In the genomic region with DNA sequence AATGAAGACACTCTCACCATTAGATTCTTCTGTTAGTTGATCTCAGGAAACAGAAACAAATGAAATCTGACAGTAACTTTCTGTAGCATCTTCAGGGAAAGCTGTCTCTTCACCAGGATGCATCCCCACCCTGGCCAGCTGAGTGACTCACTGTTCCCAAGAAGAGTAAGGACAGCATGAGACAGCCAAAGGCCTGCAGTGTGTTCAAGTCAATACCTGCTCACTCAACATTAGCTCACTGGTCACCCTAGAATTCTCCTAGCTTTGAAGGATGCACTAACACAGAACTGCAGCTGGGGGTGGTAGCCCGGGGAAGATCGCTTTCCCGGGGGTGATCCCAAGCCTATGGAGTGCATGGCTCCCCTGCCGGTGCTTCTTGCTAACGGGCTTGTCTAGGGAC, we compare ENCODE assay signal across 1 cellular context.
TF ChIP-seq lines count a peak whose summit lies in the region.

No MANE protein-coding gene starts in this region.

TF ChIP-seq in GM23338, 12 proteins besides CTCF, POLR2A, EP300 and RAD21 (continued from another document):
- TF ChIP-seq, protein P1, sequence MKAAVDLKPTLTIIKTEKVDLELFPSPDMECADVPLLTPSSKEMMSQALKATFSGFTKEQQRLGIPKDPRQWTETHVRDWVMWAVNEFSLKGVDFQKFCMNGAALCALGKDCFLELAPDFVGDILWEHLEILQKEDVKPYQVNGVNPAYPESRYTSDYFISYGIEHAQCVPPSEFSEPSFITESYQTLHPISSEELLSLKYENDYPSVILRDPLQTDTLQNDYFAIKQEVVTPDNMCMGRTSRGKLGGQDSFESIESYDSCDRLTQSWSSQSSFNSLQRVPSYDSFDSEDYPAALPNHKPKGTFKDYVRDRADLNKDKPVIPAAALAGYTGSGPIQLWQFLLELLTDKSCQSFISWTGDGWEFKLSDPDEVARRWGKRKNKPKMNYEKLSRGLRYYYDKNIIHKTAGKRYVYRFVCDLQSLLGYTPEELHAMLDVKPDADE (IDR thresholded peaks at IDR 0.05), result no peak
- TF ChIP-seq CREB1 (CRISPR knock-in tag; IDR thresholded peaks at IDR 0.05; ENCODE audit: low read depth) (no peak), ZNF331 (CRISPR knock-in tag; IDR thresholded peaks at IDR 0.05; ENCODE audit: low read depth) (no peak), JUNB (IDR thresholded peaks at IDR 0.05; ENCODE audit: unreplicated experiment) (no peak)
TF ChIP-seq in GM23338: peak in this region for 0.
